In genomic region chr10:79347226-79347893, GRCh38 we compare ENCODE assay signal across 1 cellular context.
TF ChIP-seq lines count a peak whose summit lies in the region.

PPIF (plus strand) TSS chr10:79347469; CDS start chr10:79347549, 80 bp downstream.

TF ChIP-seq in HEK293, 187 proteins besides CTCF, POLR2A, EP300 and RAD21 (continued from another document):
- TF ChIP-seq, protein P1, sequence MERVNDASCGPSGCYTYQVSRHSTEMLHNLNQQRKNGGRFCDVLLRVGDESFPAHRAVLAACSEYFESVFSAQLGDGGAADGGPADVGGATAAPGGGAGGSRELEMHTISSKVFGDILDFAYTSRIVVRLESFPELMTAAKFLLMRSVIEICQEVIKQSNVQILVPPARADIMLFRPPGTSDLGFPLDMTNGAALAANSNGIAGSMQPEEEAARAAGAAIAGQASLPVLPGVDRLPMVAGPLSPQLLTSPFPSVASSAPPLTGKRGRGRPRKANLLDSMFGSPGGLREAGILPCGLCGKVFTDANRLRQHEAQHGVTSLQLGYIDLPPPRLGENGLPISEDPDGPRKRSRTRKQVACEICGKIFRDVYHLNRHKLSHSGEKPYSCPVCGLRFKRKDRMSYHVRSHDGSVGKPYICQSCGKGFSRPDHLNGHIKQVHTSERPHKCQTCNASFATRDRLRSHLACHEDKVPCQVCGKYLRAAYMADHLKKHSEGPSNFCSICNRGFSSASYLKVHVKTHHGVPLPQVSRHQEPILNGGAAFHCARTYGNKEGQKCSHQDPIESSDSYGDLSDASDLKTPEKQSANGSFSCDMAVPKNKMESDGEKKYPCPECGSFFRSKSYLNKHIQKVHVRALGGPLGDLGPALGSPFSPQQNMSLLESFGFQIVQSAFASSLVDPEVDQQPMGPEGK (tag by site-specific recombination; IDR thresholded peaks at IDR 0.05): peak; percentile 49; the same call in 1 of the 2 replicates
- 0 out of 2 replicates have a peak, but pooled peaks have one; percentile 47 for TF ChIP-seq ZNF561 (tag by site-specific recombination; IDR thresholded peaks at IDR 0.05; ENCODE audit: borderline replicate concordance)
- TF ChIP-seq ZSCAN23 (tag by site-specific recombination; IDR thresholded peaks at IDR 0.05): no peak
- TF ChIP-seq KLF9 (tag by site-specific recombination; IDR thresholded peaks at IDR 0.05; ENCODE audit: low read depth): peak; percentile 77; the same call in 1 of the 2 replicates
- TF ChIP-seq ZBTB21 (tag by site-specific recombination; IDR thresholded peaks at IDR 0.05): no peak
- 0 out of 2 replicates have a peak, but pooled peaks have one; percentile 26 for TF ChIP-seq ZNF596 (tag by site-specific recombination; IDR thresholded peaks at IDR 0.05)
- TF ChIP-seq ZNF549 (tag by site-specific recombination; IDR thresholded peaks at IDR 0.05): 0 out of 2 replicates have a peak, but pooled peaks have one; percentile 21
- peak; percentile 77 for TF ChIP-seq ZNF692 (tag by site-specific recombination; IDR thresholded peaks at IDR 0.05)
- peak; percentile 37; the same call in 1 of the 2 replicates for TF ChIP-seq ZNF660 (tag by site-specific recombination; IDR thresholded peaks at IDR 0.05)
- 0 out of 2 replicates have a peak, but pooled peaks have one; percentile 27 for TF ChIP-seq ZNF324 (tag by site-specific recombination; IDR thresholded peaks at IDR 0.05)
- TF ChIP-seq SP3 (tag by site-specific recombination; IDR thresholded peaks at IDR 0.05): peak; percentile 75
- no peak for TF ChIP-seq ZNF423 (tag by site-specific recombination; IDR thresholded peaks at IDR 0.05)
- TF ChIP-seq IKZF3 (tag by site-specific recombination; IDR thresholded peaks at IDR 0.05): peak; percentile 40; the same call in 1 of the 2 replicates
- peak; percentile 10; the same call in 1 of the 2 replicates for TF ChIP-seq ZNF629 (tag by site-specific recombination; IDR thresholded peaks at IDR 0.05)
- no peak for TF ChIP-seq ZNF391 (tag by site-specific recombination; IDR thresholded peaks at IDR 0.05; ENCODE audit: borderline replicate concordance, low read depth)
- TF ChIP-seq ZNF24 (tag by site-specific recombination; IDR thresholded peaks at IDR 0.05): no peak
- TF ChIP-seq ZNF513 (tag by site-specific recombination; IDR thresholded peaks at IDR 0.05): peak; percentile 60
- TF ChIP-seq KLF17 (tag by site-specific recombination; IDR thresholded peaks at IDR 0.05): peak; percentile 74; the same call in 1 of the 2 replicates
- TF ChIP-seq ZNF449 (tag by site-specific recombination; IDR thresholded peaks at IDR 0.05): peak; percentile 24; the same call in 1 of the 2 replicates
